Comparison of ENCODE assay signal across 10 cellular contexts in genomic region chr9:39232123-39232991, GRCh38. TPM values are rescaled to one million over a fixed set of nuclear protein-coding genes. Genes with fewer than 3 reads are reported as not detected.
DNase-seq lines count a peak whose midpoint lies in the region; ATAC-seq, FAIRE-seq and TF ChIP-seq lines count a peak whose summit lies in the region.
"Not testable (repeated sequence)": the region's sequence is repeated elsewhere in the genome, so short reads cannot be mapped to it uniquely, and the experiment has no call there.
"Had no signal": no experiment of that assay in that cellular context is flagged by ENCODE, and none has a peak within 500 bp of the region (broad histone marks: within the 10 kb centered on the region; RNA-seq: fewer than 3 reads in every experiment).

No MANE protein-coding gene starts in this region.

- H3K9ac ChIP-seq in HCT116 (ENCODE audit: low read length); endothelial cell of umbilical vein (replicated peaks; ENCODE audit: extremely low read depth, insufficient read depth, low read length): not testable (repeated sequence)

- ATAC-seq in HCT116, result peak; percentile 94
- peak; percentile 93 for ATAC-seq in RWPE2 (ENCODE audit: low read depth)
- ATAC-seq in foreskin keratinocyte, result peak; percentile 99
- peak; percentile 52 for ATAC-seq in Right ventricle myocardium superior (ENCODE audit: poor library complexity)
- ATAC-seq in left lung, result peak; percentile 74

- POLR2A ChIA-PET in HCT116 (lab: Charles Lee); endothelial cell of umbilical vein (lab: Charles Lee): not testable (repeated sequence)

- not testable (repeated sequence) for H4K20me1 ChIP-seq in HCT116 (ENCODE audit: insufficient read depth); endothelial cell of umbilical vein (replicated peaks; ENCODE audit: control insufficient read depth, extremely low read depth, insufficient read depth, low read length)

- CTCF ChIA-PET in HCT116 (lab: Charles Lee); endothelial cell of umbilical vein (lab: Charles Lee): not testable (repeated sequence)

- H3K27ac ChIP-seq in HCT116 (ENCODE audit: low read depth, low read length); RWPE2 (ENCODE audit: poor library complexity, severe bottlenecking); endothelial cell of umbilical vein (ENCODE audit: insufficient read depth, low read depth, low read length); foreskin keratinocyte; left lung: not testable (repeated sequence)

- RAD21 ChIA-PET in HCT116 (lab: Charles Lee; ENCODE audit: low non-redundant PET in 1 of 2, low total read pairs in 2 of 2, uncharacterized antibody in 2 of 2, unreplicated experiment in 2 of 2), result not testable (repeated sequence)

- not testable (repeated sequence) for H3K9me3 ChIP-seq in HCT116 (ENCODE audit: control insufficient read depth in 1 of 2, insufficient read depth in 1 of 2, low read depth in 1 of 2, low read length in 2 of 2); RWPE2 (ENCODE audit: severe bottlenecking); endothelial cell of umbilical vein (replicated peaks; ENCODE audit: control insufficient read depth, insufficient read depth, low read length); left lung

- DNase-seq in HCT116 (ENCODE audit: low read depth, low spot score); RWPE2 (ENCODE audit: low spot score); endothelial cell of umbilical vein (ENCODE audit: low read depth, low spot score); foreskin keratinocyte; left lung; urothelium cell line (ENCODE audit: low spot score): not testable (repeated sequence)
- DNase-seq in Right ventricle myocardium superior, result peak; percentile 5

- TF ChIP-seq RAD21 in HCT116 (IDR thresholded peaks at IDR 0.05; ENCODE audit: low read depth), result not testable (repeated sequence)

- BruUV-seq in HCT116 (replicated peaks; lab: Mats Ljungman, UMichigan), result not testable (repeated sequence)
- TSS peak; percentile 56 for BruUV-seq in endothelial cell of umbilical vein (replicated peaks; lab: Mats Ljungman, UMichigan)

- not testable (repeated sequence) for H3K9me1 ChIP-seq in endothelial cell of umbilical vein (replicated peaks; ENCODE audit: control insufficient read depth, extremely low read depth, insufficient read depth, low read length)

- H3K4me1 ChIP-seq in HCT116 (ENCODE audit: control insufficient read depth in 1 of 2, insufficient read depth in 2 of 2, low read length in 2 of 2); RWPE2 (ENCODE audit: insufficient read depth, poor library complexity, severe bottlenecking); endothelial cell of umbilical vein (ENCODE audit: control insufficient read depth, extremely low read depth, insufficient read depth, low read length); foreskin keratinocyte; left lung: not testable (repeated sequence)

- H3K4me3 ChIP-seq in HCT116 (replicated peaks in 1 of 2; ENCODE audit: low read depth in 1 of 2, low read length in 2 of 2); RWPE2 (ENCODE audit: severe bottlenecking); endothelial cell of umbilical vein (replicated peaks in 1 of 3; ENCODE audit: insufficient read depth in 1 of 3, low read depth in 1 of 3, low read length in 3 of 3); left lung: not testable (repeated sequence)

- not testable (repeated sequence) for FAIRE-seq in endothelial cell of umbilical vein (lab: Jason Lieb, UNC)
- peak; percentile 37 for FAIRE-seq in urothelium cell line (lab: Jason Lieb, UNC)

- H3K79me2 ChIP-seq in HCT116 (ENCODE audit: insufficient read depth, low read length); endothelial cell of umbilical vein (ENCODE audit: control insufficient read depth, insufficient read depth, low read length): not testable (repeated sequence)

- not testable (repeated sequence) for H3K4me2 ChIP-seq in HCT116 (ENCODE audit: low read length); endothelial cell of umbilical vein (ENCODE audit: insufficient read depth, low read length)

- not testable (repeated sequence) for TF ChIP-seq POLR2A in HCT116 (IDR thresholded peaks at IDR 0.05; ENCODE audit: borderline replicate concordance, extremely low read depth, insufficient read depth, insufficient read length); endothelial cell of umbilical vein (IDR thresholded peaks at IDR 0.05; ENCODE audit: low read depth, low read length)

- not testable (repeated sequence) for H3K36me3 ChIP-seq in HCT116 (ENCODE audit: control insufficient read depth in 1 of 2, insufficient read depth in 2 of 2, low read length in 2 of 2); RWPE2 (ENCODE audit: low read depth); endothelial cell of umbilical vein (ENCODE audit: control insufficient read depth in 2 of 2, extremely low read depth in 1 of 2, insufficient read depth in 2 of 2, low read length in 2 of 2); left lung

- intact Hi-C loops in HCT116 (cut with micrococcal nuclease); endothelial cell of umbilical vein (cut with micrococcal nuclease); Right ventricle myocardium superior (cut with DNase I); left lung (cut with DNase I): not testable (repeated sequence)

- not testable (repeated sequence) for H3K27me3 ChIP-seq in HCT116 (ENCODE audit: insufficient read depth, low read length); RWPE2 (ENCODE audit: insufficient read depth, poor library complexity, severe bottlenecking); endothelial cell of umbilical vein (ENCODE audit: control insufficient read depth in 2 of 2, insufficient read depth in 2 of 2, low read length in 2 of 2); foreskin keratinocyte; left lung

- TF ChIP-seq CTCF in HCT116 (IDR thresholded peaks at IDR 0.05 in 2 of 3, conservative IDR thresholded peaks at IDR 0.05 in 1 of 3; ENCODE audit: borderline replicate concordance in 1 of 3, insufficient read depth in 1 of 3, low read depth in 2 of 3, low read length in 2 of 3); RWPE2 (IDR thresholded peaks at IDR 0.05; ENCODE audit: poor library complexity, severe bottlenecking); endothelial cell of umbilical vein (IDR thresholded peaks at IDR 0.05; ENCODE audit: extremely low read depth in 1 of 2, insufficient read depth in 1 of 2, low read depth in 1 of 2, low read length in 2 of 2); foreskin keratinocyte (conservative IDR thresholded peaks at IDR 0.05); left lung (IDR thresholded peaks at IDR 0.05): not testable (repeated sequence)

- H2AFZ ChIP-seq in HCT116 (ENCODE audit: low read depth, low read length, poor library complexity, severe bottlenecking); endothelial cell of umbilical vein (ENCODE audit: low read depth, low read length): not testable (repeated sequence)

- dilution Hi-C loops in endothelial cell of umbilical vein (cut with MboI; ENCODE audit: extremely low pct_ligation_motif_present, low sequenced_read_pairs), result not testable (repeated sequence)

- H3K9me2 ChIP-seq in HCT116 (ENCODE audit: insufficient read depth), result not testable (repeated sequence)

RNA-seq across cellular contexts. Expression of gene CNTNAP3, which starts 55.6 kb away (rescaled TPM):
- total RNA-seq in HCT116 (2021; ENCODE audit: unreplicated experiment) (14.8 TPM), endothelial cell of umbilical vein (19.4 and 24.7 TPM in 2 replicates), foreskin keratinocyte (8.3 and 8.7 TPM in 2 replicates), Right ventricle myocardium superior (10.1 TPM), left lung (1 to 10 TPM; 5.1 to 5.3 TPM)
- 10.4 and 10.6 TPM in 2 replicates for polyA plus RNA-seq in HCT116 (2012)
- polyA plus RNA-seq in endothelial cell of umbilical vein (10.9 and 11.1 TPM in 2 replicates), foreskin keratinocyte (1.7 and 2.2 TPM in 2 replicates)
- 5.2 and 6.5 TPM in 2 replicates for polyA plus RNA-seq in endothelial cell of umbilical vein (2011; cell fraction: cytosol; rRNA removed)
- polyA plus RNA-seq in endothelial cell of umbilical vein (2011; cell fraction: nucleus; rRNA removed), result 56.6 and 72.3 TPM in 2 replicates
- 16.7 and 18.4 TPM in 2 replicates for polyA plus RNA-seq in endothelial cell of umbilical vein (2012)
- polyA minus RNA-seq in endothelial cell of umbilical vein, result 89.9 and 94.1 TPM in 2 replicates
- polyA minus RNA-seq in endothelial cell of umbilical vein (2011; cell fraction: cytosol; rRNA and poly(A)+ RNA removed), result not detected
- polyA minus RNA-seq in endothelial cell of umbilical vein (2011; cell fraction: nucleus; rRNA and poly(A)+ RNA removed), result 112 and 122 TPM in 2 replicates
- total RNA-seq: Caco-2; CD4-positive, alpha-beta T cell; CD8-positive, alpha-beta T cell had no signal
